Comparison of ENCODE assay signal across 8 cellular contexts in genomic region chr12:53053223-53054111, GRCh38. TPM values are rescaled to one million over a fixed set of nuclear protein-coding genes. Genes with fewer than 3 reads are reported as not detected.
A peak's percentile ranks its signal among the peaks of the same experiment; 100 is the strongest.
DNase-seq lines count a peak whose midpoint lies in the region; ATAC-seq lines count a peak whose summit lies in the region.

No MANE protein-coding gene starts in this region.

- H3K4me3 ChIP-seq in esophagus (ENCODE audit: low read depth in 1 of 2, low read length in 2 of 2) (peak overlapping the region; percentile 51 to 65), mucosa of stomach (ENCODE audit: low read length) (peak overlapping the region; percentile 85)

- no peaks in the 10 kb centered on the region for H3K9me3 ChIP-seq in esophagus (ENCODE audit: control insufficient read depth in 2 of 2, insufficient read depth in 1 of 2, low read depth in 1 of 2, low read length in 1 of 2)
- no peaks in the 10 kb centered on the region for H3K9me3 ChIP-seq in mucosa of stomach (ENCODE audit: control insufficient read depth, low read length)

- peak; percentile 81 for DNase-seq in NCI-H345 (lab: John Stamatoyannopoulos, UW)
- peak; percentile 23 for DNase-seq in activated T-cell treated with anti-CD3 and anti-CD28 coated beads for 48 hours (ENCODE audit: low read depth)
- peak in 34 of 49 donors; percentile 24 to 75 (median 50) for DNase-seq in substantia nigra (lab: John Stamatoyannopoulos, UW)
- DNase-seq in AG20443 (ENCODE audit: low spot score) = no peak

- ATAC-seq in GM21528 (IDR thresholded peaks at IDR 0.05; ENCODE audit: low FRiP score, unreplicated experiment) (peak; percentile 1), HG03378 (IDR thresholded peaks at IDR 0.05; ENCODE audit: unreplicated experiment) (no peak)

- 28 to 32% methylated on average over 16 of the region's 16 CpGs for WGBS in esophagus, 2 donors

- H3K27ac ChIP-seq in esophagus (ENCODE audit: low read depth in 2 of 2, low read length in 1 of 2) = peak overlapping the region; percentile 97 to 98
- H3K27ac ChIP-seq in substantia nigra (ENCODE audit: low read depth, low read length, poor library complexity, severe bottlenecking) = peak overlapping the region; percentile 99

- H3K27me3 ChIP-seq in esophagus (ENCODE audit: control insufficient read depth in 1 of 2, insufficient read depth in 2 of 2, low read length in 2 of 2) = no peaks in the 10 kb centered on the region
- H3K27me3 ChIP-seq in mucosa of stomach (ENCODE audit: control insufficient read depth, insufficient read depth, low read length) = no peaks in the 10 kb centered on the region

- peaks cover 3 to 24% of the 10 kb centered on the region in 2 donors for H3K4me1 ChIP-seq in esophagus (ENCODE audit: control insufficient read depth in 2 of 2, insufficient read depth in 2 of 2, low read length in 1 of 2)
- H3K4me1 ChIP-seq in mucosa of stomach (ENCODE audit: control insufficient read depth, insufficient read depth, low read length) = peaks cover 54% of the 10 kb centered on the region

- H3K36me3 ChIP-seq in esophagus (ENCODE audit: control insufficient read depth in 2 of 2, insufficient read depth in 2 of 2, low read length in 1 of 2) (peaks cover 0 to 10% of the 10 kb centered on the region in 2 donors), mucosa of stomach (ENCODE audit: control insufficient read depth, insufficient read depth, low read length) (no peaks in the 10 kb centered on the region)

- H3K9ac ChIP-seq in mucosa of stomach (ENCODE audit: low read length) = peak overlapping the region; percentile 61

RNA-seq across cellular contexts. Expression of gene TNS2, which starts 3.6 kb away (rescaled TPM):
- 10 to 100 TPM; 32.9 to 48.6 TPM for polyA plus RNA-seq in esophagus

RNA-seq across cellular contexts. Expression of gene SPRYD3, which starts 25.7 kb away (rescaled TPM):
- polyA plus RNA-seq in esophagus = 10 to 100 TPM; 16.1 to 24.1 TPM

RNA-seq across cellular contexts. Expression of gene IGFBP6, which starts 44.0 kb away (rescaled TPM):
- polyA plus RNA-seq in esophagus = 10 to 100 TPM; 40.8 to 59.1 TPM

RNA-seq across cellular contexts. Expression of gene EIF4B, which starts 47.2 kb away (rescaled TPM):
- polyA plus RNA-seq in esophagus = 100 to 1,000 TPM in 1 of 2 donors, 10 to 100 TPM in 1; 58.8 to 102 TPM

RNA-seq across cellular contexts. Expression of gene SOAT2, which starts 49.8 kb away (rescaled TPM):
- under 1 TPM; 0.14 to 0.16 TPM for polyA plus RNA-seq in esophagus
